In genomic region chr9:134740071-134740470, GRCh38 we compare ENCODE assay signal across 27 cellular contexts.
"Had no signal": no experiment of that assay in that cellular context is flagged by ENCODE, and none has a peak within 500 bp of the region (broad histone marks: within the 10 kb centered on the region; RNA-seq: fewer than 3 reads in every experiment).

No MANE protein-coding gene starts in this region.

- H3K36me3 ChIP-seq: colonic mucosa, gastrocnemius medialis, left lung had no signal

- H3K4me3 ChIP-seq: colonic mucosa, esophagus squamous epithelium, gastrocnemius medialis, heart right ventricle, left lung, lower lobe of right lung, mucosa of descending colon had no signal

- H3K27me3 ChIP-seq: colonic mucosa, heart right ventricle had no signal

- DNase-seq: colonic mucosa; cortex of kidney; effector CD8-positive, alpha-beta T cell; effector memory CD8-positive, alpha-beta T cell; endodermal cell; erythroblast; esophagus squamous epithelium; foreskin fibroblast; foreskin melanocyte; gastrocnemius medialis; glutamatergic neuron; head of caudate nucleus; heart right ventricle; hippocampal formation; left cardiac atrium; left lung; left ventricle myocardium superior; lower lobe of right lung; mesenchymal stem cell; mucosa of descending colon had no signal

- ATAC-seq: effector memory CD8-positive, alpha-beta T cell; esophagus mucosa; lower lobe of right lung; mucosa of descending colon had no signal

- H3K4me3 Mint-ChIP-seq: dendritic cell treated with granulocyte-macrophage colony-stimulating factor and Interleukin-4, amounts not matched to agents 40 ng/mL and 50 ng/mL, for 4 days; effector memory CD8-positive, alpha-beta T cell; endodermal cell; mesothelial cell of epicardium had no signal

- H3K27ac ChIP-seq: colonic mucosa, epithelial cell of prostate, esophagus squamous epithelium, gastrocnemius medialis, heart right ventricle, left lung, lower lobe of right lung had no signal

- H3K9me3 Mint-ChIP-seq: dendritic cell treated with granulocyte-macrophage colony-stimulating factor and Interleukin-4, amounts not matched to agents 40 ng/mL and 50 ng/mL, for 4 days; effector memory CD8-positive, alpha-beta T cell; mesothelial cell of epicardium had no signal

- FAIRE-seq: endometrium, islet of Langerhans, keratinocyte had no signal

- H3K27ac Mint-ChIP-seq: dendritic cell treated with granulocyte-macrophage colony-stimulating factor and Interleukin-4, amounts not matched to agents 40 ng/mL and 50 ng/mL, for 4 days; effector memory CD8-positive, alpha-beta T cell; mesothelial cell of epicardium had no signal

- H3K4me1 ChIP-seq: colonic mucosa, left lung, lower lobe of right lung had no signal

- H3K4me1 Mint-ChIP-seq: endodermal cell, mesothelial cell of epicardium had no signal

- H3K9me3 ChIP-seq: colonic mucosa, esophagus squamous epithelium, gastrocnemius medialis, lower lobe of right lung had no signal
